Comparison of ENCODE assay signal across 2 cellular contexts in the genomic region with DNA sequence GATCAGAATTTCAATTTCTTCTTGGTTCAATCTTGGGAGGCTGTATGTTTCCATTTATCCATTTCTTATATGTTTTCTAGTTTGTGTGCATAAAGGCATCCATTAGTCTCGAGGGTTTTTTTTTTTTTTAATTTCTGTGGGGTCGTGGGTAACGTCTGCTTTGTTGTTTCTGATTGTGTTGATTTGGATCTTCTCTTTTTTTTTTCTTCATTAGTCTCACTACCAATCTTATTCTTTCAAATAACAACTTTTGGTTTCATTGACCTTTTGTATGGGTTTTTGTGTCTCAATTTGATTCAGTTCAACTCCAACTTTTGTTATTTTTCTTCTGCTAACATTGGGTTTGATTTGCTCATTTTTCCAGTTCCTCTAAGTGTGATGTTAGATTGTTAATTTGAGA.
TF ChIP-seq lines count a peak whose summit lies in the region.

No MANE protein-coding gene starts in this region.

TF ChIP-seq in GM12878, 131 proteins besides CTCF, POLR2A, EP300 and RAD21:
- no peak for TF ChIP-seq ZZZ3 (IDR thresholded peaks at IDR 0.05; ENCODE audit: control insufficient read depth, insufficient read length, low read depth)
- TF ChIP-seq ZNF384 (IDR thresholded peaks at IDR 0.05; ENCODE audit: borderline replicate concordance, low read depth, low read length), result 0 out of 2 replicates have a peak, but pooled peaks have one; percentile 30

TF ChIP-seq in SK-N-SH treated with all-trans-retinoic acid at 6 μM for 48 hours, 23 proteins besides CTCF, POLR2A, EP300 and RAD21 (continued from another document):
- TF ChIP-seq ESRRG (CRISPR knock-in tag; IDR thresholded peaks at IDR 0.05), result no peak
- TF ChIP-seq PPARA (CRISPR knock-in tag; IDR thresholded peaks at IDR 0.05; ENCODE audit: borderline replicate concordance), result no peak
- no peak for TF ChIP-seq RARB (CRISPR knock-in tag; IDR thresholded peaks at IDR 0.05)
- TF ChIP-seq ZNF8 (CRISPR knock-in tag; IDR thresholded peaks at IDR 0.05), result no peak
- TF ChIP-seq, protein P1, sequence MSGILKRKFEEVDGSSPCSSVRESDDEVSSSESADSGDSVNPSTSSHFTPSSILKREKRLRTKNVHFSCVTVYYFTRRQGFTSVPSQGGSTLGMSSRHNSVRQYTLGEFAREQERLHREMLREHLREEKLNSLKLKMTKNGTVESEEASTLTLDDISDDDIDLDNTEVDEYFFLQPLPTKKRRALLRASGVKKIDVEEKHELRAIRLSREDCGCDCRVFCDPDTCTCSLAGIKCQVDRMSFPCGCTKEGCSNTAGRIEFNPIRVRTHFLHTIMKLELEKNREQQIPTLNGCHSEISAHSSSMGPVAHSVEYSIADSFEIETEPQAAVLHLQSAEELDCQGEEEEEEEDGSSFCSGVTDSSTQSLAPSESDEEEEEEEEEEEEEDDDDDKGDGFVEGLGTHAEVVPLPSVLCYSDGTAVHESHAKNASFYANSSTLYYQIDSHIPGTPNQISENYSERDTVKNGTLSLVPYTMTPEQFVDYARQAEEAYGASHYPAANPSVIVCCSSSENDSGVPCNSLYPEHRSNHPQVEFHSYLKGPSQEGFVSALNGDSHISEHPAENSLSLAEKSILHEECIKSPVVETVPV (CRISPR knock-in tag; IDR thresholded peaks at IDR 0.05), result no peak
- TF ChIP-seq, protein P2, sequence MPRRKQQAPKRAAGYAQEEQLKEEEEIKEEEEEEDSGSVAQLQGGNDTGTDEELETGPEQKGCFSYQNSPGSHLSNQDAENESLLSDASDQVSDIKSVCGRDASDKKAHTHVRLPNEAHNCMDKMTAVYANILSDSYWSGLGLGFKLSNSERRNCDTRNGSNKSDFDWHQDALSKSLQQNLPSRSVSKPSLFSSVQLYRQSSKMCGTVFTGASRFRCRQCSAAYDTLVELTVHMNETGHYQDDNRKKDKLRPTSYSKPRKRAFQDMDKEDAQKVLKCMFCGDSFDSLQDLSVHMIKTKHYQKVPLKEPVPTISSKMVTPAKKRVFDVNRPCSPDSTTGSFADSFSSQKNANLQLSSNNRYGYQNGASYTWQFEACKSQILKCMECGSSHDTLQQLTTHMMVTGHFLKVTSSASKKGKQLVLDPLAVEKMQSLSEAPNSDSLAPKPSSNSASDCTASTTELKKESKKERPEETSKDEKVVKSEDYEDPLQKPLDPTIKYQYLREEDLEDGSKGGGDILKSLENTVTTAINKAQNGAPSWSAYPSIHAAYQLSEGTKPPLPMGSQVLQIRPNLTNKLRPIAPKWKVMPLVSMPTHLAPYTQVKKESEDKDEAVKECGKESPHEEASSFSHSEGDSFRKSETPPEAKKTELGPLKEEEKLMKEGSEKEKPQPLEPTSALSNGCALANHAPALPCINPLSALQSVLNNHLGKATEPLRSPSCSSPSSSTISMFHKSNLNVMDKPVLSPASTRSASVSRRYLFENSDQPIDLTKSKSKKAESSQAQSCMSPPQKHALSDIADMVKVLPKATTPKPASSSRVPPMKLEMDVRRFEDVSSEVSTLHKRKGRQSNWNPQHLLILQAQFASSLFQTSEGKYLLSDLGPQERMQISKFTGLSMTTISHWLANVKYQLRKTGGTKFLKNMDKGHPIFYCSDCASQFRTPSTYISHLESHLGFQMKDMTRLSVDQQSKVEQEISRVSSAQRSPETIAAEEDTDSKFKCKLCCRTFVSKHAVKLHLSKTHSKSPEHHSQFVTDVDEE (CRISPR knock-in tag; IDR thresholded peaks at IDR 0.05), result no peak
- no peak for TF ChIP-seq TOX (CRISPR knock-in tag; IDR thresholded peaks at IDR 0.05; ENCODE audit: borderline replicate concordance)
- TF ChIP-seq BACH2 (CRISPR knock-in tag; IDR thresholded peaks at IDR 0.05; ENCODE audit: borderline replicate concordance), result no peak
- no peak for TF ChIP-seq GLIS3 (CRISPR knock-in tag; IDR thresholded peaks at IDR 0.05)
- TF ChIP-seq ZC3H10 (CRISPR knock-in tag; IDR thresholded peaks at IDR 0.05), result no peak
- TF ChIP-seq POU6F1 (CRISPR knock-in tag; IDR thresholded peaks at IDR 0.05; ENCODE audit: borderline replicate concordance, low read depth), result no peak
- TF ChIP-seq PATZ1 (CRISPR knock-in tag; IDR thresholded peaks at IDR 0.05; ENCODE audit: borderline replicate concordance), result no peak
- TF ChIP-seq SNAI2 (CRISPR knock-in tag; IDR thresholded peaks at IDR 0.05), result no peak
- TF ChIP-seq ZNF565 (CRISPR knock-in tag; conservative IDR thresholded peaks at IDR 0.05; ENCODE audit: low read depth), result no peak
- TF ChIP-seq CSDC2 (CRISPR knock-in tag; IDR thresholded peaks at IDR 0.05), result no peak
- TF ChIP-seq, protein P3, sequence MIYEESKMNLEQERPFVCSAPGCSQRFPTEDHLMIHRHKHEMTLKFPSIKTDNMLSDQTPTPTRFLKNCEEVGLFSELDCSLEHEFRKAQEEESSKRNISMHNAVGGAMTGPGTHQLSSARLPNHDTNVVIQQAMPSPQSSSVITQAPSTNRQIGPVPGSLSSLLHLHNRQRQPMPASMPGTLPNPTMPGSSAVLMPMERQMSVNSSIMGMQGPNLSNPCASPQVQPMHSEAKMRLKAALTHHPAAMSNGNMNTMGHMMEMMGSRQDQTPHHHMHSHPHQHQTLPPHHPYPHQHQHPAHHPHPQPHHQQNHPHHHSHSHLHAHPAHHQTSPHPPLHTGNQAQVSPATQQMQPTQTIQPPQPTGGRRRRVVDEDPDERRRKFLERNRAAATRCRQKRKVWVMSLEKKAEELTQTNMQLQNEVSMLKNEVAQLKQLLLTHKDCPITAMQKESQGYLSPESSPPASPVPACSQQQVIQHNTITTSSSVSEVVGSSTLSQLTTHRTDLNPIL (CRISPR knock-in tag; IDR thresholded peaks at IDR 0.05; ENCODE audit: low read depth), result no peak
- TF ChIP-seq ZFP3 (CRISPR knock-in tag; IDR thresholded peaks at IDR 0.05), result no peak
